In the genomic region with DNA sequence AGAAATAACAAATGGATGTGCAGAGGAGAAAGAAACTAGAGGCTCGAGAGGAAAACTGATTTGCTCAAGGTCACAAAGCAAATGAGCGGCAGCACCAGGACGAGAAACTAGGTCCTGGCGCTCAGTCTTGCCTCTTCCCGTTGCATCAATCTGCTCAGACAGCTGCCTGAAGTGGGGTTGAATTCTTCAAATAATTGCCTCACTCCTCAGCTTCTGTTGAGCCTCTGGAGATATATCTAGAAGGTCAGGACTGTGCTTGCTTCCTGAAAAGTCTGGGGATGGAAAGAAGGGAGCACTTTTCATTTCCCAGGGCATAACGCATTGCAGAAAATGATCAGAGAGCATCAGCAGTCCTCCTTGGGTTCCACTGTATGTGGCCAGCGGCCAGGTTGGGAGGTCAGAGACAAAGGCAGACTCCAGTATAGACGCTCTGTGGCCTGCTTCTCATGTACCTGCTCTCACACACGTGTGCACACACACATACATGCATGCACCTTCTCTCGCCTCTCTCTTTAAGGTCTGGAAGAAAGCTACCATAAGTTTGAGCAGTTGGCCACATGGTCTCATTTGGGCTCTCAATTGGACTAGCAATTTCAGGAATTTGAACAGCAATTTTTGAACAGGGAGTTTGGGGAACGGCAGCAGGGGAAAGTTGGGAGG, we compare ENCODE assay signal across 9 cellular contexts.
DNase-seq lines count a peak whose midpoint lies in the region; ATAC-seq and TF ChIP-seq lines count a peak whose summit lies in the region.
"Had no signal": no experiment of that assay in that cellular context is flagged by ENCODE, and none has a peak within 500 bp of the region (broad histone marks: within the 10 kb centered on the region; RNA-seq: fewer than 3 reads in every experiment).

No MANE protein-coding gene starts in this region.

- no peak for TF ChIP-seq CTCF in natural killer cell (IDR thresholded peaks at IDR 0.05)

- H3K9me3 Mint-ChIP-seq in natural killer cell: no peaks in the 10 kb centered on the region

- peak; percentile 3 for DNase-seq in NCI-H2171 treated with DMSO at 0.1 percent for 48 hours (lab: John Stamatoyannopoulos, UW)
- no peak for DNase-seq in NCI-H2171 (lab: John Stamatoyannopoulos, UW)
- peak; percentile 62 for DNase-seq in RPMI8226
- no peak for DNase-seq in natural killer cell
- DNase-seq in D341Med (ENCODE audit: low spot score): no peak
- no peak for DNase-seq in amygdala (lab: John Stamatoyannopoulos, UW)

- peaks cover 3 to 16% of the 10 kb centered on the region in 2 donors for H3K27me3 Mint-ChIP-seq in natural killer cell (ENCODE audit: low read depth in 2 of 2)

- no peaks in the 10 kb centered on the region for H3K36me3 Mint-ChIP-seq in natural killer cell

- peak overlapping the region; percentile 70 for H3K4me3 Mint-ChIP-seq in natural killer cell

- intact Hi-C loops in natural killer cell (cut with micrococcal nuclease): loop anchor here (1.0 to 10.0 kb wide), 7 partner anchors 27 to 399 kb away; a partner anchor contains a TSS

- ATAC-seq in HG02870 (IDR thresholded peaks at IDR 0.05; ENCODE audit: unreplicated experiment) (peak; percentile 9), natural killer cell (peak; percentile 2 to 10 (median 5)), GM18519 (IDR thresholded peaks at IDR 0.05; ENCODE audit: low FRiP score, unreplicated experiment) (no peak)
- ATAC-seq: K562 had no signal

- H3K27ac Mint-ChIP-seq in natural killer cell: peak overlapping the region; percentile 88 to 89

- peaks cover 47 to 56% of the 10 kb centered on the region in 2 donors for H3K4me1 Mint-ChIP-seq in natural killer cell

Comparison
In these comparisons a context has a peak if more than half of its experiments do, and no peak if none do; other contexts are left out.
1. DNase-seq: peak in NCI-H2171 treated with DMSO at 0.1 percent for 48 hours (single experiment) and RPMI8226 (single experiment); none in NCI-H2171 (single experiment), natural killer cell (single experiment), D341Med (single experiment) and amygdala (0 of 56).